ENCODE assay signal across 10 cellular contexts in genomic region chr1:35555212-35555584, GRCh38. TPM values are rescaled to one million over a fixed set of nuclear protein-coding genes. Genes with fewer than 3 reads are reported as not detected.
DNase-seq lines count a peak whose midpoint lies in the region; ATAC-seq, FAIRE-seq and TF ChIP-seq lines count a peak whose summit lies in the region.
"Had no signal": no experiment of that assay in that cellular context is flagged by ENCODE, and none has a peak within 500 bp of the region (broad histone marks: within the 10 kb centered on the region; RNA-seq: fewer than 3 reads in every experiment).

No MANE protein-coding gene starts in this region.

- H3K79me2 ChIP-seq in parathyroid adenoma = peaks cover 9% of the 10 kb centered on the region

- peak overlapping the region; percentile 37 for H3K4me2 ChIP-seq in parathyroid adenoma (ENCODE audit: low read length)

- no peak overlapping the region for H3K9ac ChIP-seq in parathyroid adenoma

- peak overlapping the region; percentile 91; the same call in 1 of the 2 replicates for H3K27ac ChIP-seq in SJCRH30
- no peak overlapping the region for H3K27ac ChIP-seq in parathyroid adenoma
- H3K27ac ChIP-seq: coronary artery had no signal

- no peak overlapping the region for H2AFZ ChIP-seq in parathyroid adenoma

- no peak for ATAC-seq in GM21367 (IDR thresholded peaks at IDR 0.05; ENCODE audit: unreplicated experiment)
- ATAC-seq: Panc1 had no signal

- H3K27me3 ChIP-seq in SJCRH30 = no peaks in the 10 kb centered on the region
- no peaks in the 10 kb centered on the region for H3K27me3 ChIP-seq in parathyroid adenoma (ENCODE audit: control insufficient read depth, insufficient read depth, low read length)

- H3K4me3 ChIP-seq in SJCRH30 = peak overlapping the region; percentile 89; the same call in 1 of the 2 replicates
- no peak overlapping the region for H3K4me3 ChIP-seq in fibroblast of mammary gland (ENCODE audit: control insufficient read depth, low read depth, low read length)
- no peak overlapping the region for H3K4me3 ChIP-seq in parathyroid adenoma (ENCODE audit: low read depth, low read length)
- H3K4me3 ChIP-seq: coronary artery had no signal

- no peak for TF ChIP-seq POLR2A in GM12892 (IDR thresholded peaks at IDR 0.05; ENCODE audit: low read depth, low read length)

- H3K9me3 ChIP-seq in SJCRH30 (replicated peaks) (no peaks in the 10 kb centered on the region), parathyroid adenoma (ENCODE audit: control insufficient read depth, low read length) (no peaks in the 10 kb centered on the region)

- peaks cover 14% of the 10 kb centered on the region for H3K36me3 ChIP-seq in SJCRH30
- no peaks in the 10 kb centered on the region for H3K36me3 ChIP-seq in parathyroid adenoma (ENCODE audit: control insufficient read depth, insufficient read depth, low read length)

- peaks cover 15% of the 10 kb centered on the region for H3K4me1 ChIP-seq in SJCRH30
- H3K4me1 ChIP-seq in parathyroid adenoma = peaks cover 9% of the 10 kb centered on the region

- FAIRE-seq in GM12892 (lab: Jason Lieb, UNC) = peak; percentile 21

- no peak for TF ChIP-seq CTCF in fibroblast of mammary gland (conservative IDR thresholded peaks at IDR 0.05; ENCODE audit: control insufficient read depth, insufficient read depth, low read depth, low read length)
- TF ChIP-seq CTCF in parathyroid adenoma (IDR thresholded peaks at IDR 0.05) = no peak

- DNase-seq in GM12892 (ENCODE audit: insufficient read length) (no peak), SJCRH30 (no peak), fibroblast of mammary gland (ENCODE audit: low read depth) (peak; percentile 31), SKM-1 (lab: John Stamatoyannopoulos, UW; ENCODE audit: unreplicated experiment) (no peak), DMS153 treated with DMSO at 0.1 percent for 48 hours (lab: John Stamatoyannopoulos, UW; ENCODE audit: unreplicated experiment) (no peak)
- DNase-seq: NCI-H1105 treated with DMSO at 0.1 percent for 48 hours had no signal

RNA-seq across cellular contexts. Expression of gene KIAA0319L, which starts 2.0 kb away (rescaled TPM):
- 22.1 TPM for polyA plus RNA-seq in GM12892 (2012; ENCODE audit: missing spikeins)
- total RNA-seq in SJCRH30 (2014; rRNA removed; shearing (Covaris generic)) = 25.4 and 29.9 TPM in 2 replicates

RNA-seq across cellular contexts. Expression of gene NCDN, which starts 2.4 kb away (rescaled TPM):
- polyA plus RNA-seq in GM12892 (2012; ENCODE audit: missing spikeins) = 6.4 TPM
- total RNA-seq in SJCRH30 (2014; rRNA removed; shearing (Covaris generic)) = 21.2 and 21.7 TPM in 2 replicates

RNA-seq across cellular contexts. Expression of gene TFAP2E, which starts 17.9 kb away (rescaled TPM):
- 0.66 TPM for polyA plus RNA-seq in GM12892 (2012; ENCODE audit: missing spikeins)
- total RNA-seq in SJCRH30 (2014; rRNA removed; shearing (Covaris generic)) = 9.8 and 10.9 TPM in 2 replicates
